31 cellular contexts compared by ENCODE assay signal in the genomic region with DNA sequence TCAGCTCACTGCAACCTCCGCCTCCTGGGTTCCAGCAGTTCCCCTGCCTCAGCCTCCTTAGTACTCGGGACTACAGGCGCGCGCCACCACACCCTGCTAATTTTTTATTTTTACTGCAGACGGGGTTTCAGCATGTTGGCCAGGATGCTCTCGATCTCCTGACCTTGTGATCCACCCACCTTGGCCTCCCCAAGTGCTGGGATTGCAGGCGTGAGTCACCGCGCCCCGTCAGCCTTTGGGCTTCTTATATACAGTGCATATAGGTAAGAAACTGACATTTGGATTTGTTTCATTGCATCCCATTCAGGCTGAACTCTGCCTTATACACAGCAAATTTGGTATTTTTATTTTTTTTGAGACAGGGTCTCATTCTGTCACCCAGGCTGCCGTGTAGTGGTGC.
"Had no signal": no experiment of that assay in that cellular context is flagged by ENCODE, and none has a peak within 500 bp of the region (broad histone marks: within the 10 kb centered on the region; RNA-seq: fewer than 3 reads in every experiment).

No MANE protein-coding gene starts in this region.

- H3K27ac ChIP-seq: adrenal gland, ascending aorta, body of pancreas, brain microvascular endothelial cell, breast epithelium had no signal

- H3K4me3 ChIP-seq: adrenal gland, ascending aorta, body of pancreas, breast epithelium, cardiac muscle cell had no signal

- H3K36me3 ChIP-seq: adrenal gland, brain microvascular endothelial cell, breast epithelium, cardiac muscle cell had no signal

- DNase-seq: activated effector memory CD4-positive, alpha-beta T cell treated with anti-CD3 and anti-CD28 coated beads, Interleukin-2, amount 50 U/mL, for 16 hours; activated effector memory CD4-positive, alpha-beta T cell treated with Interleukin-2 at 50 U/mL for 16 hours; activated gamma-delta T cell; activated gamma-delta T cell treated with Interleukin-2 at 50 U/mL for 16 hours; activated naive CD4-positive, alpha-beta T cell; activated naive CD4-positive, alpha-beta T cell treated with anti-CD3 and anti-CD28 coated beads for 36 hours; activated naive CD4-positive, alpha-beta T cell treated with anti-CD3 and anti-CD28 coated beads, Interleukin-2, amount 10 ng/mL, durations not matched to agents 7 days and 5 days; activated naive CD4-positive, alpha-beta T cell treated with anti-CD3 and anti-CD28 coated beads, Interleukin-2, amount 50 U/mL, for 16 hours; activated naive CD4-positive, alpha-beta T cell treated with Interleukin-2 at 50 U/mL for 16 hours; activated naive CD8-positive, alpha-beta T cell treated with anti-CD3 and anti-CD28 coated beads for 36 hours; activated naive CD8-positive, alpha-beta T cell treated with anti-CD3 and anti-CD28 coated beads, Interleukin-2, amount 10 ng/mL, durations not matched to agents 7 days and 5 days; activated naive CD8-positive, alpha-beta T cell treated with anti-CD3 and anti-CD28 coated beads, Interleukin-2, amount 50 U/mL, for 24 hours; activated T-cell treated with anti-CD3 and anti-CD28 coated beads, Interleukin-2, amount 50 U/mL, for 1 hour; activated T-cell treated with anti-CD3 and anti-CD28 coated beads, Interleukin-2, amount 50 U/mL, for 24 hours; activated T-cell treated with anti-CD3 and anti-CD28 coated beads, Interleukin-2, amount 50 U/mL, for 4 hours; activated T-cell treated with anti-CD3 and anti-CD28 coated beads, Interleukin-2, amount 50 U/mL, for 48 hours; activated T-cell treated with anti-CD3 and anti-CD28 coated beads, Interleukin-2, amount 50 U/mL, for 72 hours; adrenal gland; amniotic stem cell; amygdala; anterior cingulate cortex; aorta; body of pancreas; brain microvascular endothelial cell; caudate nucleus; central memory CD4-positive, alpha-beta T cell; cerebellar nuclear complex had no signal

- FAIRE-seq: astrocyte had no signal

- H3K4me1 ChIP-seq: ascending aorta, body of pancreas, breast epithelium had no signal

- H3K9me3 ChIP-seq: adrenal gland, ascending aorta, body of pancreas, breast epithelium had no signal
